Comparison of ENCODE assay signal across 9 cellular contexts in genomic region chr10:104351067-104351681, GRCh38. TPM values are rescaled to one million over a fixed set of nuclear protein-coding genes. Genes with fewer than 3 reads are reported as not detected.
A peak's percentile ranks its signal among the peaks of the same experiment; 100 is the strongest.
DNase-seq lines count a peak whose midpoint lies in the region; ATAC-seq and TF ChIP-seq lines count a peak whose summit lies in the region.
"Had no signal": no experiment of that assay in that cellular context is flagged by ENCODE, and none has a peak within 500 bp of the region (broad histone marks: within the 10 kb centered on the region; RNA-seq: fewer than 3 reads in every experiment).

No MANE protein-coding gene starts in this region.

- no peaks in the 10 kb centered on the region for H3K9me3 Mint-ChIP-seq in natural killer cell

- DNase-seq in M059J (ENCODE audit: low read depth), result peak; percentile 82
- DNase-seq in amniotic epithelial cell (ENCODE audit: low read depth), result peak; percentile 45
- DNase-seq in natural killer cell, result no peak
- DNase-seq: posterior cingulate gyrus had no signal

- H3K4me1 Mint-ChIP-seq in natural killer cell, result peaks cover 6 to 19% of the 10 kb centered on the region in 2 donors

- ATAC-seq in GM18520 (IDR thresholded peaks at IDR 0.05; ENCODE audit: unreplicated experiment) (peak; percentile 19), natural killer cell (peak in 2 of 3 donors; percentile 11 to 45), HG03039 (IDR thresholded peaks at IDR 0.05; ENCODE audit: unreplicated experiment) (no peak), HG03520 (IDR thresholded peaks at IDR 0.05; ENCODE audit: unreplicated experiment) (no peak), HG03097 (IDR thresholded peaks at IDR 0.05; ENCODE audit: low FRiP score, unreplicated experiment) (no peak), GM18517 (IDR thresholded peaks at IDR 0.05; ENCODE audit: unreplicated experiment) (no peak)

- intact Hi-C loops in natural killer cell (cut with micrococcal nuclease), result loop anchor here (2.0 kb wide), 1 partner anchor 18 kb away; no protein-coding TSS in a partner anchor

- TF ChIP-seq CTCF in natural killer cell (IDR thresholded peaks at IDR 0.05), result no peak

- H3K36me3 Mint-ChIP-seq in natural killer cell, result no peaks in the 10 kb centered on the region

- no peaks in the 10 kb centered on the region for H3K27me3 Mint-ChIP-seq in natural killer cell (ENCODE audit: low read depth in 2 of 2)

- no peak overlapping the region for H3K27ac Mint-ChIP-seq in natural killer cell

- H3K4me3 Mint-ChIP-seq in natural killer cell, result peak overlapping the region; percentile 70

RNA-seq across cellular contexts. Expression of gene CFAP58, which starts 2.5 kb away (rescaled TPM):
- total RNA-seq in M059J (2014; rRNA removed; shearing (Covaris generic)), result 1.0 and 2.9 TPM in 2 replicates
- total RNA-seq in natural killer cell, result under 1 TPM; 0.07 to 0.15 (median 0.11) TPM

RNA-seq across cellular contexts. Expression of gene ITPRIP, which starts 12.9 kb away (rescaled TPM):
- total RNA-seq in M059J (2014; rRNA removed; shearing (Covaris generic)), result 6.0 and 9.7 TPM in 2 replicates
- total RNA-seq in natural killer cell, result 100 to 1,000 TPM; 172 to 225 (median 176) TPM

Comparison
In these comparisons a context has a peak if more than half of its experiments do, and no peak if none do; other contexts are left out.
1. ATAC-seq: peak in GM18520 (single experiment) and natural killer cell (2 of 3); none in HG03039 (single experiment), HG03520 (single experiment), HG03097 (single experiment) and GM18517 (single experiment).
2. RNA of gene ITPRIP, which starts 12.9 kb away (total RNA-seq): 172 to 225 TPM in natural killer cell; 6.0 to 9.7 TPM in M059J; every median in the first group is over 10 times any median in the second.